In genomic region chr9:119304566-119304965, GRCh38 we compare ENCODE assay signal across 17 cellular contexts.
DNase-seq lines count a peak whose midpoint lies in the region; ATAC-seq, FAIRE-seq and TF ChIP-seq lines count a peak whose summit lies in the region.
"Had no signal": no experiment of that assay in that cellular context is flagged by ENCODE, and none has a peak within 500 bp of the region (broad histone marks: within the 10 kb centered on the region; RNA-seq: fewer than 3 reads in every experiment).

No MANE protein-coding gene starts in this region.

- H3K18ac ChIP-seq in neuronal stem cell (ENCODE audit: low read length), result peak overlapping the region; percentile 15

- no peak overlapping the region for H2BK5ac ChIP-seq in neuronal stem cell (ENCODE audit: low read length)

- H3K4me2 ChIP-seq in neuronal stem cell (ENCODE audit: insufficient read depth, low read length, poor library complexity, severe bottlenecking), result no peak overlapping the region
- H3K4me2 ChIP-seq: BLaER1 had no signal

- no peak overlapping the region for H4K91ac ChIP-seq in neuronal stem cell (ENCODE audit: low read depth, low read length, poor library complexity)

- no peak for ATAC-seq in left lobe of liver
- ATAC-seq: HCT116, HepG2 had no signal

- DNase-seq in ELF-1 (ENCODE audit: low read depth, low spot score), result peak; percentile 27
- peak; percentile 52 to 72 for DNase-seq in SJCRH30
- peak; percentile 20 for DNase-seq in iPS-NIHi7 (ENCODE audit: extremely low spot score)
- DNase-seq in neuronal stem cell (ENCODE audit: low spot score), result no peak
- DNase-seq in left lobe of liver (ENCODE audit: low spot score), result no peak
- no peak for DNase-seq in GM12891 (ENCODE audit: insufficient read length, low spot score)
- DNase-seq in epidermal melanocyte (ENCODE audit: insufficient read length, low spot score), result no peak
- DNase-seq: AML-193; Caco-2; CD8-positive, alpha-beta memory T cell; DND-41 had no signal

- H2BK12ac ChIP-seq in neuronal stem cell (ENCODE audit: low read length), result no peak overlapping the region

- H2AFZ ChIP-seq in neuronal stem cell (ENCODE audit: low read length), result no peak overlapping the region

- no peak overlapping the region for H3K4me3 ChIP-seq in SJCRH30
- H3K4me3 ChIP-seq in neuronal stem cell (ENCODE audit: low read length in 2 of 2), result no peak overlapping the region
- H3K4me3 ChIP-seq: BLaER1 had no signal

- H3K23ac ChIP-seq in neuronal stem cell (ENCODE audit: low read depth, low read length, poor library complexity), result no peak overlapping the region

- no peak overlapping the region for H3K9ac ChIP-seq in neuronal stem cell (ENCODE audit: low read depth, low read length, poor library complexity)
- H3K9ac ChIP-seq: BLaER1 had no signal

- no peaks in the 10 kb centered on the region for H3K79me1 ChIP-seq in neuronal stem cell (ENCODE audit: low read depth, low read length)

- H3K27ac ChIP-seq in SJCRH30, result no peak overlapping the region
- no peak overlapping the region for H3K27ac ChIP-seq in neuronal stem cell (replicated peaks; ENCODE audit: low read length)
- H3K27ac ChIP-seq: 22Rv1, BLaER1 had no signal

- TF ChIP-seq POLR2A in GM12891 (IDR thresholded peaks at IDR 0.05; ENCODE audit: low read depth, low read length), result no peak

- H3K4me1 ChIP-seq in SJCRH30 (peaks cover 8% of the 10 kb centered on the region), neuronal stem cell (ENCODE audit: control insufficient read depth in 2 of 2, insufficient read depth in 1 of 2, low read depth in 1 of 2, low read length in 2 of 2) (peaks cover 0 to 7% of the 10 kb centered on the region in 2 donors)
- H3K4me1 ChIP-seq: BLaER1, Caco-2 had no signal

- WGBS in neuronal stem cell (ENCODE audit: extremely low coverage in 2 of 2, insufficient read length in 2 of 2, insufficient replicate concordance in 1 of 2), 2 donors, result no CpG with 5 or more reads among the region's 3 CpGs

- H3K36me3 ChIP-seq in SJCRH30, result peaks cover 10% of the 10 kb centered on the region; the same call in 1 of the 2 replicates
- no peaks in the 10 kb centered on the region for H3K36me3 ChIP-seq in neuronal stem cell (replicated peaks in 1 of 2; ENCODE audit: control insufficient read depth in 2 of 2, insufficient read depth in 2 of 2, low read length in 2 of 2)
- H3K36me3 ChIP-seq: BLaER1 had no signal

- no peak overlapping the region for H2BK15ac ChIP-seq in neuronal stem cell (ENCODE audit: low read length)

- no peak overlapping the region for H2BK120ac ChIP-seq in neuronal stem cell (ENCODE audit: low read depth, low read length)

- no peak overlapping the region for H3K14ac ChIP-seq in neuronal stem cell (ENCODE audit: low read length)

- H4K8ac ChIP-seq in neuronal stem cell (ENCODE audit: low read depth, low read length), result no peak overlapping the region

- no peak for FAIRE-seq in GM12891 (lab: Jason Lieb, UNC)
- FAIRE-seq: GM18507, HepG2, HTR-8/SVneo had no signal

- no peak overlapping the region for H3K4ac ChIP-seq in neuronal stem cell (ENCODE audit: low read length)

- H3K27me3 ChIP-seq in SJCRH30, result no peaks in the 10 kb centered on the region
- H3K27me3 ChIP-seq in neuronal stem cell (ENCODE audit: control insufficient read depth in 3 of 3, insufficient read depth in 3 of 3, low read depth in 1 of 3, low read length in 3 of 3), result no peaks in the 10 kb centered on the region
- H3K27me3 ChIP-seq: BLaER1 had no signal

- no peak overlapping the region for H2AK5ac ChIP-seq in neuronal stem cell (ENCODE audit: low read depth, low read length)

- H3K9me3 ChIP-seq in SJCRH30 (replicated peaks), result no peaks in the 10 kb centered on the region
- no peaks in the 10 kb centered on the region for H3K9me3 ChIP-seq in neuronal stem cell (replicated peaks in 1 of 2; ENCODE audit: control insufficient read depth in 2 of 2, insufficient read depth in 1 of 2, low read depth in 1 of 2, low read length in 2 of 2)
- H3K9me3 ChIP-seq: BLaER1, Caco-2 had no signal

TF ChIP-seq in GM12891, 5 proteins besides CTCF, POLR2A, EP300 and RAD21:
- TF ChIP-seq TAF1 (IDR thresholded peaks at IDR 0.05; ENCODE audit: low read depth, low read length) (no peak), PAX5 (IDR thresholded peaks at IDR 0.05; ENCODE audit: insufficient read depth, low read length, severe bottlenecking) (no peak), POLR2AphosphoS5 (IDR thresholded peaks at IDR 0.05; ENCODE audit: low read depth, low read length) (no peak), SPI1 (IDR thresholded peaks at IDR 0.05; ENCODE audit: low read depth, low read length) (no peak), POU2F2 (IDR thresholded peaks at IDR 0.05; ENCODE audit: low read depth, low read length) (no peak)

Comparison
In these comparisons a context has a peak if more than half of its experiments do, and no peak if none do; other contexts are left out.
1. DNase-seq: peak in ELF-1 (single experiment), SJCRH30 (2 of 2) and iPS-NIHi7 (single experiment); none in neuronal stem cell (single experiment), left lobe of liver (single experiment), GM12891 (single experiment) and epidermal melanocyte (single experiment).